8 cellular contexts compared by ENCODE assay signal in genomic region chr11:794766-795637, GRCh38. TPM values are rescaled to one million over a fixed set of nuclear protein-coding genes. Genes with fewer than 3 reads are reported as not detected.
A peak's percentile ranks its signal among the peaks of the same experiment; 100 is the strongest.
DNase-seq lines count a peak whose midpoint lies in the region; ATAC-seq and TF ChIP-seq lines count a peak whose summit lies in the region.

No MANE protein-coding gene starts in this region.

- TF ChIP-seq POLR2A in prostate gland (IDR thresholded peaks at IDR 0.05) (no peak), GM18505 (IDR thresholded peaks at IDR 0.05; ENCODE audit: borderline replicate concordance, extremely low read depth, insufficient read depth, insufficient read length) (no peak)

- H3K9me3 ChIP-seq in colonic mucosa (no peaks in the 10 kb centered on the region), prostate gland (no peaks in the 10 kb centered on the region)

- TF ChIP-seq CTCF in colonic mucosa (IDR thresholded peaks at IDR 0.05): no peak
- no peak for TF ChIP-seq CTCF in prostate gland (IDR thresholded peaks at IDR 0.05)

- H3K27me3 ChIP-seq in colonic mucosa (peaks cover under 1% of the 10 kb centered on the region), prostate gland (replicated peaks; ENCODE audit: insufficient read depth) (no peaks in the 10 kb centered on the region)

- no peak for ATAC-seq in HG02884 (IDR thresholded peaks at IDR 0.05; ENCODE audit: unreplicated experiment)
- no peak for ATAC-seq in GM21367 (IDR thresholded peaks at IDR 0.05; ENCODE audit: unreplicated experiment)
- ATAC-seq in GM18505 (IDR thresholded peaks at IDR 0.05; ENCODE audit: unreplicated experiment): no peak

- peak overlapping the region; percentile 92 for H3K4me3 ChIP-seq in colonic mucosa
- peak overlapping the region; percentile 47 to 73 for H3K4me3 ChIP-seq in prostate gland

- H3K9ac ChIP-seq in colonic mucosa (ENCODE audit: low read depth in 2 of 2, low read length in 2 of 2): peak overlapping the region; percentile 43 to 85

- H3K4me1 ChIP-seq in colonic mucosa (peaks cover 7% of the 10 kb centered on the region), prostate gland (replicated peaks) (peaks cover 16% of the 10 kb centered on the region)

- intact Hi-C loops in colonic mucosa (cut with DNase I) (no loop called here), prostate gland (cut with DNase I) (no loop called here)

- H3K36me3 ChIP-seq in colonic mucosa (no peaks in the 10 kb centered on the region), prostate gland (no peaks in the 10 kb centered on the region)

- peak overlapping the region; percentile 80 for H3K27ac ChIP-seq in colonic mucosa
- peak overlapping the region; percentile 81 to 86 for H3K27ac ChIP-seq in prostate gland

- 42% methylated on average over 31 of the region's 38 CpGs for WGBS in prostate gland

- peak; percentile 43 for DNase-seq in ELR (ENCODE audit: low read depth)
- DNase-seq in NCI-H226: peak; percentile 51
- DNase-seq in colonic mucosa: peak; percentile 66
- DNase-seq in prostate gland (ENCODE audit: low spot score): no peak
- no peak for DNase-seq in SIG-M5 treated with dmso at 0.1 percent for 504 hours (lab: John Stamatoyannopoulos, UW; ENCODE audit: unreplicated experiment)

RNA-seq across cellular contexts. Expression of gene SLC25A22, which starts 3.1 kb away (rescaled TPM):
- total RNA-seq in colonic mucosa (10 to 100 TPM; 31.8 to 37.7 TPM), prostate gland (10 to 100 TPM; 21.2 to 43.2 TPM)

RNA-seq across cellular contexts. Expression of gene CEND1, which starts 5.1 kb away (rescaled TPM):
- total RNA-seq in colonic mucosa: under 1 TPM; 0.35 to 0.40 TPM
- 1 to 10 TPM in 1 of 2 donors, under 1 TPM in 1; 0.18 to 1.6 TPM for total RNA-seq in prostate gland

RNA-seq across cellular contexts. Expression of gene PIDD1, which starts 10.0 kb away (rescaled TPM):
- total RNA-seq in colonic mucosa: 10 to 100 TPM; 17.7 to 47.5 TPM
- total RNA-seq in prostate gland: 10 to 100 TPM; 15.3 to 60.5 TPM

RNA-seq across cellular contexts. Expression of gene RPLP2, which starts 14.8 kb away (rescaled TPM):
- total RNA-seq in colonic mucosa (1,000 to 10,000 TPM; 2,068 to 2,303 TPM), prostate gland (100 to 1,000 TPM; 431 to 906 TPM)

RNA-seq across cellular contexts. Expression of gene GATD1, which starts 17.7 kb away (rescaled TPM):
- 10 to 100 TPM; 39.9 to 84.9 TPM for total RNA-seq in colonic mucosa
- 10 to 100 TPM; 29.9 to 72.3 TPM for total RNA-seq in prostate gland

Comparison
In these comparisons a context has a peak if more than half of its experiments do, and no peak if none do; other contexts are left out.
1. DNase-seq: peak in ELR (single experiment), NCI-H226 (single experiment) and colonic mucosa (single experiment); none in prostate gland (single experiment) and SIG-M5 treated with dmso at 0.1 percent for 504 hours (single experiment).